In genomic region chr3:108225221-108225620, GRCh38 we compare ENCODE assay signal across 19 cellular contexts. TPM values are rescaled to one million over a fixed set of nuclear protein-coding genes. Genes with fewer than 3 reads are reported as not detected.
DNase-seq lines count a peak whose midpoint lies in the region; ATAC-seq and TF ChIP-seq lines count a peak whose summit lies in the region.
"Had no signal": no experiment of that assay in that cellular context is flagged by ENCODE, and none has a peak within 500 bp of the region (broad histone marks: within the 10 kb centered on the region; RNA-seq: fewer than 3 reads in every experiment).

No MANE protein-coding gene starts in this region.

- CTCF ChIA-PET in CD4-positive, alpha-beta memory T cell (lab: Charles Lee; ENCODE audit: partially characterized antibody), result interaction anchor here (1.0 to 1.7 kb wide), 7 partner anchors 76 to 297 kb away, joined by 3 to 4 read pairs (median 3); no protein-coding TSS in a partner anchor

- POLR2A ChIA-PET in CD4-positive, alpha-beta memory T cell (lab: Charles Lee; ENCODE audit: partially characterized antibody), result interaction anchor here (0.6 to 6.1 kb wide), 7 partner anchors 10 to 134 kb away, joined by 3 to 133 read pairs (median 8); partner anchors contain the start of gene CD47

- peaks cover 0 to 1% (median 0%) of the 10 kb centered on the region in 8 donors for H3K9me3 Mint-ChIP-seq in CD4-positive, alpha-beta memory T cell
- H3K9me3 Mint-ChIP-seq in IgD-negative memory B cell, result no peaks in the 10 kb centered on the region
- no peaks in the 10 kb centered on the region for H3K9me3 Mint-ChIP-seq in activated T-helper 17 cell treated with anti-CD3 and anti-CD28 coated beads, Interleukin-2, amount 50 U/mL, for 72 hours
- H3K9me3 Mint-ChIP-seq in stimulated activated effector memory CD8-positive, alpha-beta T cell treated with anti-CD3 and anti-CD28 coated beads, Interleukin-12 subunit alpha, Interleukin-12 subunit beta, amount 100 ng/mL, for 72 hours, result no peaks in the 10 kb centered on the region

- 90 to 100% methylated on average over 1 of the region's 1 CpG for WGBS in gastroesophageal sphincter (ENCODE audit: low coverage in 1 of 2), 2 donors

- H3K27me3 Mint-ChIP-seq in CD4-positive, alpha-beta memory T cell, result peaks cover 0 to 1% of the 10 kb centered on the region in 2 donors
- peaks cover 4% of the 10 kb centered on the region for H3K27me3 Mint-ChIP-seq in IgD-negative memory B cell
- no peaks in the 10 kb centered on the region for H3K27me3 Mint-ChIP-seq in activated T-helper 17 cell treated with anti-CD3 and anti-CD28 coated beads, Interleukin-2, amount 50 U/mL, for 72 hours

- no peaks in the 10 kb centered on the region for H3K9me3 ChIP-seq in CD4-positive, alpha-beta memory T cell (ENCODE audit: control insufficient read depth in 1 of 2, low read length in 2 of 2)
- H3K9me3 ChIP-seq in gastroesophageal sphincter (no peaks in the 10 kb centered on the region), left ventricle myocardium inferior (replicated peaks) (no peaks in the 10 kb centered on the region)
- H3K9me3 ChIP-seq: BE2C, MG63 had no signal

- peak overlapping the region; percentile 28 to 100 (median 100) for H3K27ac Mint-ChIP-seq in CD4-positive, alpha-beta memory T cell
- H3K27ac Mint-ChIP-seq in IgD-negative memory B cell, result peak overlapping the region in 2 of 3 donors; percentile 25 to 26
- no peak overlapping the region for H3K27ac Mint-ChIP-seq in activated T-helper 17 cell treated with anti-CD3 and anti-CD28 coated beads, Interleukin-2, amount 50 U/mL, for 72 hours
- H3K27ac Mint-ChIP-seq in stimulated activated effector memory CD8-positive, alpha-beta T cell treated with anti-CD3 and anti-CD28 coated beads, Interleukin-12 subunit alpha, Interleukin-12 subunit beta, amount 100 ng/mL, for 72 hours, result no peak overlapping the region

- intact Hi-C loops in CD4-positive, alpha-beta memory T cell (cut with micrococcal nuclease), result no loop called here
- intact Hi-C loops in left ventricle myocardium inferior (cut with micrococcal nuclease), result no loop called here

- H3K27me3 ChIP-seq in CD4-positive, alpha-beta memory T cell (ENCODE audit: insufficient read depth, low read length), result no peaks in the 10 kb centered on the region
- H3K27me3 ChIP-seq in gastroesophageal sphincter (no peaks in the 10 kb centered on the region), left ventricle myocardium inferior (ENCODE audit: low read depth) (no peaks in the 10 kb centered on the region)
- H3K27me3 ChIP-seq: BE2C, MG63 had no signal

- H3K27ac ChIP-seq in CD4-positive, alpha-beta memory T cell (ENCODE audit: low read depth, low read length), result no peak overlapping the region
- H3K27ac ChIP-seq in gastroesophageal sphincter (no peak overlapping the region), left ventricle myocardium inferior (replicated peaks) (no peak overlapping the region)
- H3K27ac ChIP-seq: GM23248 had no signal

- peaks cover 34% of the 10 kb centered on the region for H3K4me1 ChIP-seq in CD4-positive, alpha-beta memory T cell (ENCODE audit: insufficient read depth, low read length)
- peaks cover 7 to 29% (median 10%) of the 10 kb centered on the region in 3 donors for H3K4me1 ChIP-seq in gastroesophageal sphincter
- peaks cover 39% of the 10 kb centered on the region for H3K4me1 ChIP-seq in left ventricle myocardium inferior

- no peak for TF ChIP-seq EP300 in gastroesophageal sphincter (IDR thresholded peaks at IDR 0.05)

- H3K36me3 Mint-ChIP-seq in CD4-positive, alpha-beta memory T cell, result peaks cover 0 to 12% of the 10 kb centered on the region in 2 donors
- H3K36me3 Mint-ChIP-seq in IgD-negative memory B cell, result peaks cover 2% of the 10 kb centered on the region
- peaks cover 10% of the 10 kb centered on the region for H3K36me3 Mint-ChIP-seq in activated T-helper 17 cell treated with anti-CD3 and anti-CD28 coated beads, Interleukin-2, amount 50 U/mL, for 72 hours (ENCODE audit: low read depth)
- H3K36me3 Mint-ChIP-seq in stimulated activated effector memory CD8-positive, alpha-beta T cell treated with anti-CD3 and anti-CD28 coated beads, Interleukin-12 subunit alpha, Interleukin-12 subunit beta, amount 100 ng/mL, for 72 hours, result peaks cover 10% of the 10 kb centered on the region

- peaks cover 28 to 46% (median 37%) of the 10 kb centered on the region in 4 donors for H3K4me1 Mint-ChIP-seq in CD4-positive, alpha-beta memory T cell
- H3K4me1 Mint-ChIP-seq in IgD-negative memory B cell, result peaks cover 15 to 37% (median 25%) of the 10 kb centered on the region in 3 donors
- H3K4me1 Mint-ChIP-seq in activated T-helper 17 cell treated with anti-CD3 and anti-CD28 coated beads, Interleukin-2, amount 50 U/mL, for 72 hours, result peaks cover 39% of the 10 kb centered on the region
- peaks cover 30% of the 10 kb centered on the region for H3K4me1 Mint-ChIP-seq in stimulated activated effector memory CD8-positive, alpha-beta T cell treated with anti-CD3 and anti-CD28 coated beads, Interleukin-12 subunit alpha, Interleukin-12 subunit beta, amount 100 ng/mL, for 72 hours

- no peak for TF ChIP-seq CTCF in gastroesophageal sphincter (IDR thresholded peaks at IDR 0.05)
- TF ChIP-seq CTCF in left ventricle myocardium inferior (IDR thresholded peaks at IDR 0.05; ENCODE audit: borderline replicate concordance), result no peak

- no peak for ATAC-seq in activated T-helper 17 cell treated with anti-CD3 and anti-CD28 coated beads, Interleukin-2, amount 50 U/mL, for 72 hours (replicated peaks)
- ATAC-seq in stimulated activated effector memory CD8-positive, alpha-beta T cell treated with anti-CD3 and anti-CD28 coated beads, Interleukin-12 subunit alpha, Interleukin-12 subunit beta, amount 100 ng/mL, for 72 hours, result no peak
- ATAC-seq in gastroesophageal sphincter, result no peak
- ATAC-seq: HCT116, SK-N-SH treated with all-trans-retinoic acid at 6 μM for 48 hours had no signal

- no peak for TF ChIP-seq POLR2A in gastroesophageal sphincter (IDR thresholded peaks at IDR 0.05)

- no peak for DNase-seq in CD4-positive, alpha-beta memory T cell
- no peak for DNase-seq in stimulated activated effector memory CD8-positive, alpha-beta T cell treated with anti-CD3 and anti-CD28 coated beads, Interleukin-12 subunit alpha, Interleukin-12 subunit beta, amount 100 ng/mL, for 72 hours (ENCODE audit: low spot score in 2 of 2)
- DNase-seq in NCI-H2227 (lab: John Stamatoyannopoulos, UW; ENCODE audit: unreplicated experiment) (no peak), left ventricle myocardium inferior (no peak)
- DNase-seq: BE2C, DND-41, GM23248, Karpas-422, MG63, NCI-H1105, NCI-H1694, NCI-H2227 treated with DMSO at 0.1 percent for 48 hours, NCI-H524 treated with DMSO at 0.1 percent for 48 hours, SHP77 treated with DMSO at 0.1 percent for 48 hours had no signal

- H3K4me3 Mint-ChIP-seq in CD4-positive, alpha-beta memory T cell, result peak overlapping the region in 3 of 8 donors; percentile 10 to 97 (median 18)
- no peak overlapping the region for H3K4me3 Mint-ChIP-seq in IgD-negative memory B cell
- peak overlapping the region; percentile 99 for H3K4me3 Mint-ChIP-seq in activated T-helper 17 cell treated with anti-CD3 and anti-CD28 coated beads, Interleukin-2, amount 50 U/mL, for 72 hours
- peak overlapping the region; percentile 100 for H3K4me3 Mint-ChIP-seq in stimulated activated effector memory CD8-positive, alpha-beta T cell treated with anti-CD3 and anti-CD28 coated beads, Interleukin-12 subunit alpha, Interleukin-12 subunit beta, amount 100 ng/mL, for 72 hours

- no peak overlapping the region for H3K4me3 ChIP-seq in CD4-positive, alpha-beta memory T cell (ENCODE audit: low read length in 2 of 2)
- H3K4me3 ChIP-seq in gastroesophageal sphincter, result no peak overlapping the region
- H3K4me3 ChIP-seq in left ventricle myocardium inferior, result no peak overlapping the region
- H3K4me3 ChIP-seq: GM23248, MG63 had no signal

- H3K36me3 ChIP-seq in CD4-positive, alpha-beta memory T cell (ENCODE audit: insufficient read depth, low read length), result no peaks in the 10 kb centered on the region
- no peaks in the 10 kb centered on the region for H3K36me3 ChIP-seq in gastroesophageal sphincter
- no peaks in the 10 kb centered on the region for H3K36me3 ChIP-seq in left ventricle myocardium inferior
- H3K36me3 ChIP-seq: BE2C, MG63 had no signal

RNA-seq across cellular contexts. Expression of gene IFT57, which starts 3.0 kb away (rescaled TPM):
- total RNA-seq in CD4-positive, alpha-beta memory T cell, result 10 to 100 TPM; 24.1 to 26.1 TPM
- polyA plus RNA-seq in CD4-positive, alpha-beta memory T cell, result 10 to 100 TPM; 50.9 to 55.2 TPM
- 138 TPM for polyA plus RNA-seq in IgD-negative memory B cell
- 10 to 100 TPM; 18.3 to 21.5 TPM for total RNA-seq in activated T-helper 17 cell treated with anti-CD3 and anti-CD28 coated beads, Interleukin-2, amount 50 U/mL, for 72 hours
- total RNA-seq in gastroesophageal sphincter (10 to 100 TPM; 48.4 to 64.2 (median 55.1) TPM), left ventricle myocardium inferior (22.6 TPM)

Comparison
In these comparisons a context has a peak if more than half of its experiments do, and no peak if none do; other contexts are left out.
1. H3K27ac Mint-ChIP-seq: peak in CD4-positive, alpha-beta memory T cell (7 of 7) and IgD-negative memory B cell (2 of 3); none in activated T-helper 17 cell treated with anti-CD3 and anti-CD28 coated beads, Interleukin-2, amount 50 U/mL, for 72 hours (single experiment) and stimulated activated effector memory CD8-positive, alpha-beta T cell treated with anti-CD3 and anti-CD28 coated beads, Interleukin-12 subunit alpha, Interleukin-12 subunit beta, amount 100 ng/mL, for 72 hours (single experiment).
2. H3K4me3 Mint-ChIP-seq: peak in activated T-helper 17 cell treated with anti-CD3 and anti-CD28 coated beads, Interleukin-2, amount 50 U/mL, for 72 hours (single experiment) and stimulated activated effector memory CD8-positive, alpha-beta T cell treated with anti-CD3 and anti-CD28 coated beads, Interleukin-12 subunit alpha, Interleukin-12 subunit beta, amount 100 ng/mL, for 72 hours (single experiment); none in IgD-negative memory B cell (0 of 4).